ENCODE assay signal across 15 cellular contexts in genomic region chr2:46145017-46145416, GRCh38.
A peak's percentile ranks its signal among the peaks of the same experiment; 100 is the strongest.
DNase-seq lines count a peak whose midpoint lies in the region; ATAC-seq lines count a peak whose summit lies in the region.
"Had no signal": no experiment of that assay in that cellular context is flagged by ENCODE, and none has a peak within 500 bp of the region (broad histone marks: within the 10 kb centered on the region; RNA-seq: fewer than 3 reads in every experiment).

No MANE protein-coding gene starts in this region.

- intact Hi-C loops in activated T-helper 2 cell treated with anti-CD3 and anti-CD28 coated beads, Interferon-gamma antibody, Interleukin-2, Interleukin-4, amounts not matched to agents 10 μg/mL and 5 μg/mL and 100 μg/mL, durations not matched to agents 14 hours and 24 hours and 36 hours (cut with micrococcal nuclease): loop anchor here (2.0 kb wide), 1 partner anchor 48 kb away; no protein-coding TSS in a partner anchor

- DNase-seq in activated T-cell treated with anti-CD3 and anti-CD28 coated beads, Interleukin-2, amount 50 U/mL, for 72 hours: no peak
- no peak for DNase-seq in activated T-cell treated with anti-CD3 and anti-CD28 coated beads for 4 hours
- no peak for DNase-seq in stimulated activated naive CD8-positive, alpha-beta T cell treated with anti-CD3 and anti-CD28 coated beads, Interleukin-15, amount 100 ng/mL, for 72 hours
- DNase-seq in stimulated activated naive CD8-positive, alpha-beta T cell treated with anti-CD3 and anti-CD28 coated beads, Interleukin-15, Interleukin-2, amounts not matched to agents 100 U/mL and 50 U/mL, for 24 hours: no peak
- no peak for DNase-seq in activated T-helper 2 cell treated with anti-CD3 and anti-CD28 coated beads, Interferon-gamma antibody, Interleukin-2, Interleukin-4, amounts not matched to agents 10 μg/mL and 5 μg/mL and 100 μg/mL, durations not matched to agents 14 hours and 24 hours and 36 hours (ENCODE audit: low spot score)
- DNase-seq in stimulated activated effector memory CD8-positive, alpha-beta T cell treated with anti-CD3 and anti-CD28 coated beads, Interleukin-12 subunit alpha, Interleukin-12 subunit beta, amount 100 ng/mL, for 72 hours (ENCODE audit: low spot score in 2 of 2): no peak
- no peak for DNase-seq in NCI-H1694 treated with DMSO at 0.1 percent for 48 hours (lab: John Stamatoyannopoulos, UW)
- DNase-seq: BE2C; Caco-2; CD4-positive, alpha-beta memory T cell; GDM1; GOT3; H9 had no signal

- peak overlapping the region; percentile 11 to 42 for H3K4me3 Mint-ChIP-seq in activated T-cell treated with anti-CD3 and anti-CD28 coated beads, Interleukin-2, amount 50 U/mL, for 72 hours
- H3K4me3 Mint-ChIP-seq in stimulated activated naive CD8-positive, alpha-beta T cell treated with anti-CD3 and anti-CD28 coated beads, Interleukin-15, amount 100 ng/mL, for 72 hours: peak overlapping the region; percentile 8 to 45
- H3K4me3 Mint-ChIP-seq in activated T-helper 2 cell treated with anti-CD3 and anti-CD28 coated beads, Interferon-gamma antibody, Interleukin-2, Interleukin-4, amounts not matched to agents 10 μg/mL and 5 μg/mL and 100 μg/mL, durations not matched to agents 14 hours and 24 hours and 36 hours (ENCODE audit: low read depth): peak overlapping the region; percentile 43
- peak overlapping the region; percentile 32 for H3K4me3 Mint-ChIP-seq in stimulated activated effector memory CD8-positive, alpha-beta T cell treated with anti-CD3 and anti-CD28 coated beads, Interleukin-12 subunit alpha, Interleukin-12 subunit beta, amount 100 ng/mL, for 72 hours
- H3K4me3 Mint-ChIP-seq: CD4-positive, alpha-beta memory T cell; H9 had no signal

- no peak for ATAC-seq in activated T-cell treated with anti-CD3 and anti-CD28 coated beads, Interleukin-2, amount 50 U/mL, for 72 hours (replicated peaks in 1 of 2)
- ATAC-seq in stimulated activated naive CD8-positive, alpha-beta T cell treated with anti-CD3 and anti-CD28 coated beads, Interleukin-15, amount 100 ng/mL, for 72 hours: no peak
- ATAC-seq in stimulated activated naive CD8-positive, alpha-beta T cell treated with anti-CD3 and anti-CD28 coated beads, Interleukin-15, Interleukin-2, amounts not matched to agents 100 U/mL and 50 U/mL, for 24 hours: no peak
- ATAC-seq in stimulated activated effector memory CD8-positive, alpha-beta T cell treated with anti-CD3 and anti-CD28 coated beads, Interleukin-12 subunit alpha, Interleukin-12 subunit beta, amount 100 ng/mL, for 72 hours: no peak
- no peak for ATAC-seq in HG03571 (IDR thresholded peaks at IDR 0.05; ENCODE audit: unreplicated experiment)
- ATAC-seq: A549 had no signal

- H3K9me3 Mint-ChIP-seq in activated T-cell treated with anti-CD3 and anti-CD28 coated beads, Interleukin-2, amount 50 U/mL, for 72 hours: no peaks in the 10 kb centered on the region
- no peaks in the 10 kb centered on the region for H3K9me3 Mint-ChIP-seq in stimulated activated naive CD8-positive, alpha-beta T cell treated with anti-CD3 and anti-CD28 coated beads, Interleukin-15, amount 100 ng/mL, for 72 hours
- H3K9me3 Mint-ChIP-seq in activated T-helper 2 cell treated with anti-CD3 and anti-CD28 coated beads, Interferon-gamma antibody, Interleukin-2, Interleukin-4, amounts not matched to agents 10 μg/mL and 5 μg/mL and 100 μg/mL, durations not matched to agents 14 hours and 24 hours and 36 hours: no peaks in the 10 kb centered on the region
- no peaks in the 10 kb centered on the region for H3K9me3 Mint-ChIP-seq in stimulated activated effector memory CD8-positive, alpha-beta T cell treated with anti-CD3 and anti-CD28 coated beads, Interleukin-12 subunit alpha, Interleukin-12 subunit beta, amount 100 ng/mL, for 72 hours
- H3K9me3 Mint-ChIP-seq: CD4-positive, alpha-beta memory T cell; H9 had no signal

- peak overlapping the region; percentile 50 for H3K27ac Mint-ChIP-seq in activated T-cell treated with anti-CD3 and anti-CD28 coated beads, Interleukin-2, amount 50 U/mL, for 72 hours
- no peak overlapping the region for H3K27ac Mint-ChIP-seq in stimulated activated naive CD8-positive, alpha-beta T cell treated with anti-CD3 and anti-CD28 coated beads, Interleukin-15, amount 100 ng/mL, for 72 hours
- H3K27ac Mint-ChIP-seq in activated T-helper 2 cell treated with anti-CD3 and anti-CD28 coated beads, Interferon-gamma antibody, Interleukin-2, Interleukin-4, amounts not matched to agents 10 μg/mL and 5 μg/mL and 100 μg/mL, durations not matched to agents 14 hours and 24 hours and 36 hours: no peak overlapping the region
- peak overlapping the region; percentile 46 for H3K27ac Mint-ChIP-seq in stimulated activated effector memory CD8-positive, alpha-beta T cell treated with anti-CD3 and anti-CD28 coated beads, Interleukin-12 subunit alpha, Interleukin-12 subunit beta, amount 100 ng/mL, for 72 hours

- H3K36me3 Mint-ChIP-seq in activated T-cell treated with anti-CD3 and anti-CD28 coated beads, Interleukin-2, amount 50 U/mL, for 72 hours (ENCODE audit: insufficient read depth in 2 of 2): peaks cover 0 to 8% of the 10 kb centered on the region in 2 donors
- H3K36me3 Mint-ChIP-seq in activated T-helper 2 cell treated with anti-CD3 and anti-CD28 coated beads, Interferon-gamma antibody, Interleukin-2, Interleukin-4, amounts not matched to agents 10 μg/mL and 5 μg/mL and 100 μg/mL, durations not matched to agents 14 hours and 24 hours and 36 hours (ENCODE audit: low read depth): peaks cover 5% of the 10 kb centered on the region
- peaks cover 32% of the 10 kb centered on the region for H3K36me3 Mint-ChIP-seq in stimulated activated effector memory CD8-positive, alpha-beta T cell treated with anti-CD3 and anti-CD28 coated beads, Interleukin-12 subunit alpha, Interleukin-12 subunit beta, amount 100 ng/mL, for 72 hours

- no peaks in the 10 kb centered on the region for H3K27me3 Mint-ChIP-seq in activated T-cell treated with anti-CD3 and anti-CD28 coated beads, Interleukin-2, amount 50 U/mL, for 72 hours (ENCODE audit: low read depth)
- H3K27me3 Mint-ChIP-seq in stimulated activated naive CD8-positive, alpha-beta T cell treated with anti-CD3 and anti-CD28 coated beads, Interleukin-15, amount 100 ng/mL, for 72 hours: no peaks in the 10 kb centered on the region
- H3K27me3 Mint-ChIP-seq in activated T-helper 2 cell treated with anti-CD3 and anti-CD28 coated beads, Interferon-gamma antibody, Interleukin-2, Interleukin-4, amounts not matched to agents 10 μg/mL and 5 μg/mL and 100 μg/mL, durations not matched to agents 14 hours and 24 hours and 36 hours (ENCODE audit: low read depth): no peaks in the 10 kb centered on the region
- H3K27me3 Mint-ChIP-seq: CD4-positive, alpha-beta memory T cell had no signal

- peaks cover 49% of the 10 kb centered on the region for H3K4me1 Mint-ChIP-seq in activated T-cell treated with anti-CD3 and anti-CD28 coated beads, Interleukin-2, amount 50 U/mL, for 72 hours (ENCODE audit: low read depth)
- peaks cover 53% of the 10 kb centered on the region for H3K4me1 Mint-ChIP-seq in stimulated activated naive CD8-positive, alpha-beta T cell treated with anti-CD3 and anti-CD28 coated beads, Interleukin-15, amount 100 ng/mL, for 72 hours
- H3K4me1 Mint-ChIP-seq in activated T-helper 2 cell treated with anti-CD3 and anti-CD28 coated beads, Interferon-gamma antibody, Interleukin-2, Interleukin-4, amounts not matched to agents 10 μg/mL and 5 μg/mL and 100 μg/mL, durations not matched to agents 14 hours and 24 hours and 36 hours (ENCODE audit: low read depth): peaks cover 38% of the 10 kb centered on the region
- peaks cover 56% of the 10 kb centered on the region for H3K4me1 Mint-ChIP-seq in stimulated activated effector memory CD8-positive, alpha-beta T cell treated with anti-CD3 and anti-CD28 coated beads, Interleukin-12 subunit alpha, Interleukin-12 subunit beta, amount 100 ng/mL, for 72 hours

Comparison
In these comparisons a context has a peak if more than half of its experiments do, and no peak if none do; other contexts are left out.
1. H3K27ac Mint-ChIP-seq: peak in activated T-cell treated with anti-CD3 and anti-CD28 coated beads, Interleukin-2, amount 50 U/mL, for 72 hours (single experiment) and stimulated activated effector memory CD8-positive, alpha-beta T cell treated with anti-CD3 and anti-CD28 coated beads, Interleukin-12 subunit alpha, Interleukin-12 subunit beta, amount 100 ng/mL, for 72 hours (single experiment); none in stimulated activated naive CD8-positive, alpha-beta T cell treated with anti-CD3 and anti-CD28 coated beads, Interleukin-15, amount 100 ng/mL, for 72 hours (0 of 2) and activated T-helper 2 cell treated with anti-CD3 and anti-CD28 coated beads, Interferon-gamma antibody, Interleukin-2, Interleukin-4, amounts not matched to agents 10 μg/mL and 5 μg/mL and 100 μg/mL, durations not matched to agents 14 hours and 24 hours and 36 hours (single experiment).
2. Peak in every context shown above with its lines, with median percentiles within 50 percentile points of each other: H3K4me3 Mint-ChIP-seq.